In the genomic region with DNA sequence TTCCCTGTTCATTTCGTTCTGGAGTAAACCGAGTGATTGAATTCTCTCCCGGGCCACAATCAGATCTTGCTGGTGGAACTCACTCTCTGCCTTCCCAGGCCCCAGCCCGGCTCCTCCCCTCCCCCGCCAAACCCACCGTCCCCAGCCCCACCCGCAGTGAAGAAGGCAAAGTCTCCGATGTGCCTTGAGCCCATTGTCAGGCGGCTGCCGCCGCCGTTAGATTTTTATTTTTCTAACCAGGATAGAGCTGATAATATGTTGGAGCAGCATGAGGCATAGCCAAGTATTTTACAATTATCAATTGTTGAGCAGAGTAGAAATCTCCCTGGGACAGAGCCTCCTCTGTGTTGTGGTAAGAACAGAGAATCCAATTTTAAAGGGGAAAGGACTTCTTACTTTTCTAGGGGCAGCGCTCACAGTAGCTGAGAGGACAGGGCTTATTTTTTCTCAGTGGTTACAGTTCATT, we compare ENCODE assay signal across 8 cellular contexts. TPM values are rescaled to one million over a fixed set of nuclear protein-coding genes. Genes with fewer than 3 reads are reported as not detected.
DNase-seq lines count a peak whose midpoint lies in the region; ATAC-seq and TF ChIP-seq lines count a peak whose summit lies in the region.

No MANE protein-coding gene starts in this region.

- CTCF ChIA-PET in Calu3 (lab: Charles Lee): interaction anchor here (0.6 kb wide), 1 partner anchor 19 kb away, joined by 6 read pairs; no protein-coding TSS in a partner anchor

- ATAC-seq in HG03439 (IDR thresholded peaks at IDR 0.05; ENCODE audit: unreplicated experiment): no peak

- H3K4me1 ChIP-seq in KMS-11 (ENCODE audit: low read depth, poor library complexity, severe bottlenecking) (no peaks in the 10 kb centered on the region), adrenal gland (replicated peaks in 1 of 2) (peaks cover 15 to 23% of the 10 kb centered on the region in 2 donors), spleen (peaks cover 4 to 33% (median 27%) of the 10 kb centered on the region in 6 donors)

- peak overlapping the region; percentile 95 for H3K27ac Mint-ChIP-seq in Calu3 (ENCODE audit: unreplicated experiment)

- no peaks in the 10 kb centered on the region for H3K27me3 ChIP-seq in KMS-11 (ENCODE audit: insufficient read depth, low read depth)
- no peaks in the 10 kb centered on the region for H3K27me3 ChIP-seq in adrenal gland
- peaks cover 0 to 54% (median 26%) of the 10 kb centered on the region in 7 donors for H3K27me3 ChIP-seq in spleen (replicated peaks in 1 of 7)

- H3K27ac ChIP-seq in KMS-11: no peak overlapping the region
- peak overlapping the region in 4 of 5 donors; percentile 56 to 87 (median 73) for H3K27ac ChIP-seq in adrenal gland
- no peak overlapping the region for H3K27ac ChIP-seq in spleen

- TF ChIP-seq POLR2A in adrenal gland (IDR thresholded peaks at IDR 0.05) (no peak), spleen (IDR thresholded peaks at IDR 0.05) (no peak)

- no peaks in the 10 kb centered on the region for H3K9me3 Mint-ChIP-seq in Calu3 (ENCODE audit: low read depth, unreplicated experiment)

- 1 to 8% (median 3%) methylated on average over 9 to 13 of the region's 13 CpGs for whole genome bisulfite sequencing in adrenal gland, 4 donors
- WGBS in spleen, 5 donors: 7 to 13% (median 8%) methylated on average over 13 of the region's 13 CpGs

- no peak for TF ChIP-seq CTCF in Calu3 (IDR thresholded peaks at IDR 0.05; ENCODE audit: unreplicated experiment)
- TF ChIP-seq CTCF in KMS-11 (conservative IDR thresholded peaks at IDR 0.05; ENCODE audit: low read depth, low read length): no peak
- TF ChIP-seq CTCF in adrenal gland (IDR thresholded peaks at IDR 0.05): no peak
- no peak for TF ChIP-seq CTCF in spleen (IDR thresholded peaks at IDR 0.05 in 8 of 11, conservative IDR thresholded peaks at IDR 0.05 in 3 of 11)

- no peaks in the 10 kb centered on the region for H4K20me1 ChIP-seq in KMS-11 (ENCODE audit: insufficient read depth)

- peaks cover 43% of the 10 kb centered on the region for H3K36me3 Mint-ChIP-seq in Calu3 (ENCODE audit: insufficient read depth, unreplicated experiment)

- H3K27me3 Mint-ChIP-seq in Calu3 (ENCODE audit: unreplicated experiment): no peaks in the 10 kb centered on the region

- H3K9ac ChIP-seq in KMS-11: peak overlapping the region; percentile 67; the same call in 1 of the 2 replicates

- peaks cover 8% of the 10 kb centered on the region for H3K4me1 Mint-ChIP-seq in Calu3 (ENCODE audit: low read depth, unreplicated experiment)

- peak overlapping the region; percentile 31 for H3K4me2 ChIP-seq in KMS-11

- no peaks in the 10 kb centered on the region for H3K79me2 ChIP-seq in KMS-11 (ENCODE audit: insufficient read depth, low read depth)

- peak overlapping the region; percentile 47 for H2AFZ ChIP-seq in KMS-11 (ENCODE audit: low read depth)

- H3K4me3 Mint-ChIP-seq in Calu3 (ENCODE audit: low read depth, unreplicated experiment): peak overlapping the region; percentile 91

- no peak for DNase-seq in Calu3
- peak in 3 of 7 donors; percentile 29 to 48 (median 47) for DNase-seq in adrenal gland
- DNase-seq in spleen: no peak
- no peak for DNase-seq in NCI-H2107 (lab: John Stamatoyannopoulos, UW)
- DNase-seq in SKM-1 treated with dmso at 0.1 percent for 144 hours (lab: John Stamatoyannopoulos, UW; ENCODE audit: unreplicated experiment): no peak

- BruUV-seq in Calu3 (replicated peaks; lab: Mats Ljungman, UMichigan): no TSS peak

- intact Hi-C loops in Calu3 (cut with micrococcal nuclease; ENCODE audit: unreplicated experiment) (no loop called here), adrenal gland (cut with DNase I) (no loop called here), spleen (cut with DNase I; ENCODE audit: low total_unique reads) (no loop called here)

- no peak overlapping the region for H3K4me3 ChIP-seq in KMS-11 (IDR thresholded peaks at IDR 0.05; ENCODE audit: insufficient read depth, low read depth, low read length)
- peak overlapping the region in 3 of 4 donors; percentile 29 to 62 (median 56) for H3K4me3 ChIP-seq in adrenal gland
- peak overlapping the region; percentile 100 for H3K4me3 ChIP-seq in iPS-18c (ENCODE audit: insufficient read depth, low read depth, low read length)
- peak overlapping the region in 6 of 8 donors; percentile 71 to 96 (median 74) for H3K4me3 ChIP-seq in spleen

- H3K9me3 ChIP-seq in adrenal gland (replicated peaks in 1 of 3) (no peaks in the 10 kb centered on the region), iPS-18c (ENCODE audit: control insufficient read depth, insufficient read depth, low read length) (no peaks in the 10 kb centered on the region), spleen (no peaks in the 10 kb centered on the region)

- H3K36me3 ChIP-seq in KMS-11 (ENCODE audit: insufficient read depth) (no peaks in the 10 kb centered on the region), adrenal gland (replicated peaks in 1 of 2) (no peaks in the 10 kb centered on the region), spleen (peaks cover 0 to 16% (median 0%) of the 10 kb centered on the region in 6 donors)

RNA-seq across cellular contexts. Expression of gene PSAT1, which starts 1.2 kb away (rescaled TPM):
- total RNA-seq in Calu3 (2022): 56.0 and 69.5 TPM in 2 replicates
- total RNA-seq in adrenal gland: 100 to 1,000 TPM in 5 of 8 donors, 10 to 100 TPM in 3; 20.5 to 168 (median 102) TPM
- 10 to 100 TPM; 31.7 to 47.2 (median 45.9) TPM for polyA plus RNA-seq in adrenal gland
- 10 to 100 TPM in 1 of 7 donors, 1 to 10 TPM in 6; 4.2 to 14.0 (median 6.8) TPM for total RNA-seq in spleen
- polyA plus RNA-seq in spleen: 1 to 10 TPM; 2.7 to 8.6 (median 6.3) TPM

Comparison
In these comparisons a context has a peak if more than half of its experiments do, and no peak if none do; other contexts are left out.
1. H3K27ac ChIP-seq: peak in adrenal gland (4 of 5); none in KMS-11 (single experiment) and spleen (0 of 8).